In the genomic region with DNA sequence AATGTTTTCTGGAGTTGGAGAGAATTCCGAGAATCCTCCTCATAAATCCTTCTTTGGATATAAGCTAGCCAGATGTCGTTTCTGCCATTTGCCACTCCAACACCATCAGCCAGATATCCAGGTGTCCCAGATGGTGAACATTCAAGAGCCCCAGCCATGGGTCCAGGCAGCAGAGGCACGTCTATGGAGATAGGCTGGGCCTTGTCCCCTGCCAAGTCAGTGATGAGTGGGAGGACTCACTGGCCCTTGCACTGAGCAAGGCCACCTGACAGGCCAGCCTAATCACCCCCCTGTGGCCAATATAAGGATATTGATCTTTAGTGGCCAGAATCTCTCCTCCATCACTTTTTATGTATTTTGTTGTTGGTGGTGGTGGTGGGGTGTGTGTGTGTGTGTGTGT, we compare ENCODE assay signal across 31 cellular contexts. TPM values are rescaled to one million over a fixed set of nuclear protein-coding genes. Genes with fewer than 3 reads are reported as not detected.
"Had no signal": no experiment of that assay in that cellular context is flagged by ENCODE, and none has a peak within 500 bp of the region (broad histone marks: within the 10 kb centered on the region; RNA-seq: fewer than 3 reads in every experiment).

No MANE protein-coding gene starts in this region.

- ATAC-seq: activated CD4-positive, alpha-beta T cell treated with anti-CD3 and anti-CD28 coated beads for 36 hours; esophagus mucosa had no signal

- DNase-seq: activated CD4-positive, alpha-beta memory T cell treated with anti-CD3 and anti-CD28 coated beads, Interleukin-2, amount 10 ng/mL, durations not matched to agents 7 days and 5 days; activated CD4-positive, alpha-beta T cell treated with anti-CD3 and anti-CD28 coated beads for 36 hours; activated CD4-positive, alpha-beta T cell treated with anti-CD3 and anti-CD28 coated beads, Interleukin-2, amount 10 ng/mL, durations not matched to agents 24 days and 14 days; activated CD4-positive, alpha-beta T cell treated with anti-CD3 and anti-CD28 coated beads, Interleukin-2, amount 50 U/mL, for 4 hours; activated CD4-positive, CD25-positive, alpha-beta regulatory T cell; activated CD4-positive, CD25-positive, alpha-beta regulatory T cell treated with anti-CD3 and anti-CD28 coated beads, Interleukin-2, amount 50 U/mL, for 72 hours; activated CD8-positive, alpha-beta memory T cell treated with anti-CD3 and anti-CD28 coated beads, Interleukin-2, amount 50 U/mL, for 48 hours; activated gamma-delta T cell; activated naive CD4-positive, alpha-beta T cell; activated naive CD4-positive, alpha-beta T cell treated with anti-CD3 and anti-CD28 coated beads, Interleukin-2, amount 10 ng/mL, durations not matched to agents 7 days and 5 days; activated naive CD8-positive, alpha-beta T cell treated with anti-CD3 and anti-CD28 coated beads, Interleukin-2, amount 10 ng/mL, durations not matched to agents 7 days and 5 days; activated T-cell treated with anti-CD3 and anti-CD28 coated beads for 4 hours; activated T-cell treated with anti-CD3 and anti-CD28 coated beads, Interleukin-2, amount 50 U/mL, for 24 hours; activated T-cell treated with anti-CD3 and anti-CD28 coated beads, Interleukin-2, amount 50 U/mL, for 72 hours; central memory CD4-positive, alpha-beta T cell; cerebellar nuclear complex; dorsolateral prefrontal cortex; effector memory CD4-positive, alpha-beta T cell; foreskin fibroblast; head of caudate nucleus; T-helper 2 cell had no signal

- H3K4me3 Mint-ChIP-seq: activated CD4-positive, alpha-beta memory T cell treated with anti-CD3 and anti-CD28 coated beads, Interleukin-2, amount 10 ng/mL, durations not matched to agents 7 days and 5 days; activated CD4-positive, alpha-beta T cell treated with anti-CD3 and anti-CD28 coated beads for 36 hours; activated CD4-positive, alpha-beta T cell treated with anti-CD3 and anti-CD28 coated beads, Interleukin-2, amount 10 ng/mL, durations not matched to agents 24 days and 14 days; activated naive CD4-positive, alpha-beta T cell treated with anti-CD3 and anti-CD28 coated beads, Interleukin-2, amount 10 ng/mL, durations not matched to agents 7 days and 5 days; activated naive CD8-positive, alpha-beta T cell treated with anti-CD3 and anti-CD28 coated beads, Interleukin-2, amount 10 ng/mL, durations not matched to agents 7 days and 5 days; activated T-cell treated with anti-CD3 and anti-CD28 coated beads, Interleukin-2, amount 50 U/mL, for 24 hours; activated T-cell treated with anti-CD3 and anti-CD28 coated beads, Interleukin-2, amount 50 U/mL, for 72 hours; brain; dendritic cell treated with granulocyte-macrophage colony-stimulating factor and Interleukin-4, amounts not matched to agents 40 ng/mL and 50 ng/mL, for 4 days; endodermal cell had no signal

- H3K9me3 Mint-ChIP-seq: activated CD4-positive, alpha-beta memory T cell treated with anti-CD3 and anti-CD28 coated beads, Interleukin-2, amount 10 ng/mL, durations not matched to agents 7 days and 5 days; activated naive CD4-positive, alpha-beta T cell treated with anti-CD3 and anti-CD28 coated beads, Interleukin-2, amount 10 ng/mL, durations not matched to agents 7 days and 5 days; activated naive CD4-positive, alpha-beta T cell treated with anti-CD3 and anti-CD28 coated beads, Interleukin-2, amount 50 U/mL, for 72 hours; activated naive CD8-positive, alpha-beta T cell treated with anti-CD3 and anti-CD28 coated beads, Interleukin-2, amount 10 ng/mL, durations not matched to agents 7 days and 5 days; activated T-cell treated with anti-CD3 and anti-CD28 coated beads, Interleukin-2, amount 50 U/mL, for 24 hours; activated T-cell treated with anti-CD3 and anti-CD28 coated beads, Interleukin-2, amount 50 U/mL, for 72 hours; dendritic cell treated with granulocyte-macrophage colony-stimulating factor and Interleukin-4, amounts not matched to agents 40 ng/mL and 50 ng/mL, for 4 days; endodermal cell had no signal

- H3K4me1 ChIP-seq: ascending aorta, breast epithelium had no signal

- H3K27ac Mint-ChIP-seq: activated CD4-positive, alpha-beta memory T cell treated with anti-CD3 and anti-CD28 coated beads, Interleukin-2, amount 10 ng/mL, durations not matched to agents 7 days and 5 days; activated CD4-positive, alpha-beta T cell treated with anti-CD3 and anti-CD28 coated beads for 36 hours; activated CD4-positive, alpha-beta T cell treated with anti-CD3 and anti-CD28 coated beads, Interleukin-2, amount 10 ng/mL, durations not matched to agents 24 days and 14 days; activated naive CD4-positive, alpha-beta T cell treated with anti-CD3 and anti-CD28 coated beads, Interleukin-2, amount 10 ng/mL, durations not matched to agents 7 days and 5 days; activated naive CD4-positive, alpha-beta T cell treated with anti-CD3 and anti-CD28 coated beads, Interleukin-2, amount 50 U/mL, for 72 hours; activated naive CD8-positive, alpha-beta T cell treated with anti-CD3 and anti-CD28 coated beads, Interleukin-2, amount 10 ng/mL, durations not matched to agents 7 days and 5 days; activated T-cell treated with anti-CD3 and anti-CD28 coated beads, Interleukin-2, amount 50 U/mL, for 24 hours; activated T-cell treated with anti-CD3 and anti-CD28 coated beads, Interleukin-2, amount 50 U/mL, for 72 hours; brain; dendritic cell treated with granulocyte-macrophage colony-stimulating factor and Interleukin-4, amounts not matched to agents 40 ng/mL and 50 ng/mL, for 4 days; endodermal cell had no signal

- H3K9me3 ChIP-seq: ascending aorta, breast epithelium had no signal

- H3K27me3 ChIP-seq: ascending aorta, breast epithelium, cardiac muscle cell, dorsolateral prefrontal cortex had no signal

- FAIRE-seq: frontal cortex had no signal

- H3K4me3 ChIP-seq: ascending aorta, breast epithelium, cardiac muscle cell, coronary artery, dorsolateral prefrontal cortex had no signal

- H3K36me3 Mint-ChIP-seq: activated naive CD4-positive, alpha-beta T cell treated with anti-CD3 and anti-CD28 coated beads, Interleukin-2, amount 10 ng/mL, durations not matched to agents 7 days and 5 days; activated naive CD4-positive, alpha-beta T cell treated with anti-CD3 and anti-CD28 coated beads, Interleukin-2, amount 50 U/mL, for 72 hours; brain had no signal

- H3K27ac ChIP-seq: ascending aorta, breast epithelium, cardiac muscle cell, coronary artery, dorsolateral prefrontal cortex had no signal

- H3K36me3 ChIP-seq: ascending aorta, breast epithelium, cardiac muscle cell had no signal

- H3K27me3 Mint-ChIP-seq: activated CD4-positive, alpha-beta T cell treated with anti-CD3 and anti-CD28 coated beads for 36 hours; activated T-cell treated with anti-CD3 and anti-CD28 coated beads, Interleukin-2, amount 50 U/mL, for 24 hours had no signal

- H3K4me1 Mint-ChIP-seq: activated CD4-positive, alpha-beta memory T cell treated with anti-CD3 and anti-CD28 coated beads, Interleukin-2, amount 10 ng/mL, durations not matched to agents 7 days and 5 days; activated CD4-positive, alpha-beta T cell treated with anti-CD3 and anti-CD28 coated beads for 36 hours; activated CD4-positive, alpha-beta T cell treated with anti-CD3 and anti-CD28 coated beads, Interleukin-2, amount 10 ng/mL, durations not matched to agents 24 days and 14 days; activated naive CD4-positive, alpha-beta T cell treated with anti-CD3 and anti-CD28 coated beads, Interleukin-2, amount 10 ng/mL, durations not matched to agents 7 days and 5 days; activated naive CD8-positive, alpha-beta T cell treated with anti-CD3 and anti-CD28 coated beads, Interleukin-2, amount 10 ng/mL, durations not matched to agents 7 days and 5 days had no signal

RNA-seq across cellular contexts. Expression of gene NEURL3, which starts 59.4 kb away (rescaled TPM):
- total RNA-seq: ascending aorta, cardiac muscle cell, endodermal cell, esophagus mucosa, frontal cortex had no signal
- polyA plus RNA-seq: cardiac muscle cell had no signal
